ENCODE assay signal across 8 cellular contexts in genomic region chr7:142853739-142854504, GRCh38. TPM values are rescaled to one million over a fixed set of nuclear protein-coding genes. Genes with fewer than 3 reads are reported as not detected.
DNase-seq lines count a peak whose midpoint lies in the region; ATAC-seq and TF ChIP-seq lines count a peak whose summit lies in the region.

No MANE protein-coding gene starts in this region.

- intact Hi-C loops in activated CD4-positive, alpha-beta T cell treated with anti-CD3 and anti-CD28 coated beads for 36 hours (cut with DNase I, micrococcal nuclease): loop anchor here (1.0 to 10.0 kb wide), 8 partner anchors 27 to 879 kb away; partner anchors contain the start of genes LLCFC1 (in 1 of the 2) and TAS2R38 (in 1 of the 2)
- intact Hi-C loops in left lung (cut with DNase I): loop anchor here in 1 of 2 donors (10.0 kb wide), 1 partner anchor 361 kb away; no protein-coding TSS in a partner anchor

- no peaks in the 10 kb centered on the region for H3K9me3 ChIP-seq in left lung

- H3K27me3 Mint-ChIP-seq in activated CD4-positive, alpha-beta T cell treated with anti-CD3 and anti-CD28 coated beads for 36 hours: peaks cover 2% of the 10 kb centered on the region

- TF ChIP-seq CTCF in left lung (IDR thresholded peaks at IDR 0.05): peak; percentile 68 to 70

- H3K27me3 ChIP-seq in left lung: peaks cover 0 to 12% of the 10 kb centered on the region in 2 donors

- POLR2A ChIA-PET in activated CD4-positive, alpha-beta T cell treated with anti-CD3 and anti-CD28 coated beads for 36 hours (lab: Charles Lee): no interaction called here

- H3K4me1 ChIP-seq in left lung: peaks cover 0 to 24% of the 10 kb centered on the region in 2 donors

- peak overlapping the region; percentile 78 for H3K27ac Mint-ChIP-seq in activated CD4-positive, alpha-beta T cell treated with anti-CD3 and anti-CD28 coated beads for 36 hours

- CTCF ChIA-PET in activated CD4-positive, alpha-beta T cell treated with anti-CD3 and anti-CD28 coated beads for 36 hours (lab: Charles Lee): interaction anchor here (0.6 to 2.1 kb wide), 14 partner anchors 9 to 636 kb away, joined by 3 to 7 read pairs (median 4); no protein-coding TSS in a partner anchor

- peak overlapping the region; percentile 53 to 77 for H3K27ac ChIP-seq in left lung

- no peaks in the 10 kb centered on the region for H3K36me3 ChIP-seq in left lung

- H3K36me3 Mint-ChIP-seq in activated CD4-positive, alpha-beta T cell treated with anti-CD3 and anti-CD28 coated beads for 36 hours (ENCODE audit: low read depth): no peaks in the 10 kb centered on the region

- no peaks in the 10 kb centered on the region for H3K9me3 Mint-ChIP-seq in activated CD4-positive, alpha-beta T cell treated with anti-CD3 and anti-CD28 coated beads for 36 hours (ENCODE audit: low read depth)

- peaks cover 27% of the 10 kb centered on the region for H3K4me1 Mint-ChIP-seq in activated CD4-positive, alpha-beta T cell treated with anti-CD3 and anti-CD28 coated beads for 36 hours

- DNase-seq in NCI-H524 (lab: John Stamatoyannopoulos, UW) (peak; percentile 31 to 67), NCI-H524 treated with DMSO at 0.1 percent for 48 hours (lab: John Stamatoyannopoulos, UW) (no peak), NCI-H2171 (lab: John Stamatoyannopoulos, UW) (peak; percentile 37), dedifferentiated amniotic fluid mesenchymal stem cell (ENCODE audit: extremely low spot score) (peak; percentile 53), left lung (peak; percentile 83 to 94)
- DNase-seq in activated CD4-positive, alpha-beta T cell treated with anti-CD3 and anti-CD28 coated beads for 36 hours: peak; percentile 85
- peak; percentile 66 for DNase-seq in stimulated activated CD4-positive, alpha-beta T cell treated with anti-CD3 and anti-CD28 coated beads, Interleukin-4, amount 100 ng/mL, for 24 hours

- peak; percentile 76 for ATAC-seq in HG02885 (IDR thresholded peaks at IDR 0.05; ENCODE audit: poor library complexity, unreplicated experiment)
- peak; percentile 88 for ATAC-seq in activated CD4-positive, alpha-beta T cell treated with anti-CD3 and anti-CD28 coated beads for 36 hours
- ATAC-seq in left lung: peak; percentile 85

- peak overlapping the region; percentile 96 for H3K4me3 Mint-ChIP-seq in activated CD4-positive, alpha-beta T cell treated with anti-CD3 and anti-CD28 coated beads for 36 hours

- peak overlapping the region; percentile 67 to 68 for H3K4me3 ChIP-seq in left lung

RNA-seq across cellular contexts. Expression of gene EPHB6, which starts 1.0 kb away (rescaled TPM):
- 10 to 100 TPM; 14.7 to 15.1 TPM for total RNA-seq in activated CD4-positive, alpha-beta T cell treated with anti-CD3 and anti-CD28 coated beads for 36 hours
- 10 to 100 TPM in 1 of 2 donors, 1 to 10 TPM in 1; 6.5 to 12.1 TPM for total RNA-seq in left lung

RNA-seq across cellular contexts. Expression of gene TRPV6, which starts 31.6 kb away (rescaled TPM):
- not detected for total RNA-seq in activated CD4-positive, alpha-beta T cell treated with anti-CD3 and anti-CD28 coated beads for 36 hours
- total RNA-seq in left lung: 1 to 10 TPM; 1.1 to 5.0 TPM
